Comparison of ENCODE assay signal across 8 cellular contexts in genomic region chr17:39636927-39637736, GRCh38. TPM values are rescaled to one million over a fixed set of nuclear protein-coding genes. Genes with fewer than 3 reads are reported as not detected.
DNase-seq lines count a peak whose midpoint lies in the region; ATAC-seq and TF ChIP-seq lines count a peak whose summit lies in the region.

STARD3 (plus strand) TSS chr17:39637144; CDS start chr17:39653532, 16,388 bp downstream.

- ATAC-seq in GM21825 (IDR thresholded peaks at IDR 0.05; ENCODE audit: unreplicated experiment) (peak; percentile 74), foreskin keratinocyte (peak; percentile 79)

- H3K4me3 ChIP-seq in DOHH2 (ENCODE audit: low read length), result peak within 1 kb of the TSS; percentile 99
- H3K4me3 ChIP-seq in SJSA1, result peak within 1 kb of the TSS; percentile 97
- H3K4me3 ChIP-seq in neuron (ENCODE audit: low read length), result peak within 1 kb of the TSS; percentile 91
- H3K4me3 ChIP-seq in stomach smooth muscle (ENCODE audit: low read length in 2 of 2), result peak within 1 kb of the TSS; percentile 81 to 97

- H3K36me3 ChIP-seq in DOHH2 (ENCODE audit: control insufficient read depth, low read length) (peaks cover 9% of the 10 kb centered on the region; the same call in 1 of the 2 replicates), SJSA1 (peaks cover 4% of the 10 kb centered on the region), neuron (ENCODE audit: insufficient read depth, low read length) (no peaks in the 10 kb centered on the region), stomach smooth muscle (ENCODE audit: control insufficient read depth in 2 of 2, insufficient read depth in 2 of 2, low read length in 2 of 2) (no peaks in the 10 kb centered on the region)

- peaks cover 29% of the 10 kb centered on the region for H3K4me1 ChIP-seq in DOHH2 (ENCODE audit: control insufficient read depth, low read length)
- H3K4me1 ChIP-seq in SJSA1 (replicated peaks), result peaks cover 13% of the 10 kb centered on the region
- H3K4me1 ChIP-seq in foreskin keratinocyte, result peaks cover 6% of the 10 kb centered on the region
- peaks cover 37% of the 10 kb centered on the region for H3K4me1 ChIP-seq in neuron (ENCODE audit: insufficient read depth, low read length)
- H3K4me1 ChIP-seq in stomach smooth muscle (ENCODE audit: control insufficient read depth, insufficient read depth, low read length), result peaks cover 46% of the 10 kb centered on the region

- peak within 1 kb of the TSS; percentile 99 for H3K4me2 ChIP-seq in DOHH2 (ENCODE audit: low read length)

- TF ChIP-seq CTCF in DOHH2 (IDR thresholded peaks at IDR 0.05; ENCODE audit: low read depth, low read length, poor library complexity, severe bottlenecking), result peak; percentile 28
- peak; percentile 23 for TF ChIP-seq CTCF in foreskin keratinocyte (conservative IDR thresholded peaks at IDR 0.05)

- no peaks in the 10 kb centered on the region for H3K27me3 ChIP-seq in DOHH2 (ENCODE audit: control insufficient read depth, low read length)
- H3K27me3 ChIP-seq in SJSA1 (replicated peaks), result peaks cover 2% of the 10 kb centered on the region; the same call in 1 of the 2 replicates
- H3K27me3 ChIP-seq in foreskin keratinocyte, result no peaks in the 10 kb centered on the region
- peaks cover 3% of the 10 kb centered on the region for H3K27me3 ChIP-seq in neuron (ENCODE audit: insufficient read depth, low read length)
- H3K27me3 ChIP-seq in stomach smooth muscle (ENCODE audit: control insufficient read depth in 1 of 2, insufficient read depth in 2 of 2, low read length in 2 of 2), result peaks cover 0 to 1% of the 10 kb centered on the region in 2 donors

- H2AFZ ChIP-seq in neuron (ENCODE audit: low read depth, low read length), result peak within 1 kb of the TSS; percentile 79

- H3K9me3 ChIP-seq in DOHH2 (ENCODE audit: control insufficient read depth, insufficient read depth, low read length) (no peaks in the 10 kb centered on the region), SJSA1 (replicated peaks) (no peaks in the 10 kb centered on the region), neuron (ENCODE audit: low read length) (no peaks in the 10 kb centered on the region), stomach smooth muscle (ENCODE audit: control insufficient read depth in 2 of 2, low read length in 2 of 2) (no peaks in the 10 kb centered on the region)

- DNase-seq in M059J (ENCODE audit: low read depth), result peak; percentile 78
- DNase-seq in SJSA1 (ENCODE audit: low read depth in 1 of 2, low spot score in 2 of 2), result peak; percentile 76 to 90
- peak; percentile 83 for DNase-seq in activated gamma-delta T cell treated with anti-CD3 and anti-CD28 coated beads, Interleukin-2, amount 50 U/mL, for 16 hours (ENCODE audit: low read depth)
- peak in 1 of 2 donors; percentile 68 for DNase-seq in foreskin keratinocyte

- 0 out of 2 replicates have a peak, but pooled peaks cover 2% of the 10 kb centered on the region for H4K20me1 ChIP-seq in DOHH2 (ENCODE audit: control insufficient read depth, insufficient read depth, low read depth, low read length)

- H3K27ac ChIP-seq in DOHH2 (ENCODE audit: low read depth, low read length) (peak within 1 kb of the TSS; percentile 62), SJSA1 (peak within 1 kb of the TSS; percentile 92), foreskin keratinocyte (peak within 1 kb of the TSS; percentile 43), stomach smooth muscle (ENCODE audit: low read length) (peak within 1 kb of the TSS; percentile 77)

- H3K9ac ChIP-seq in stomach smooth muscle (ENCODE audit: low read length in 2 of 2), result peak within 1 kb of the TSS; percentile 99

- no peaks in the 10 kb centered on the region for H3F3A ChIP-seq in DOHH2 (ENCODE audit: control insufficient read depth, insufficient read depth)

- no peaks in the 10 kb centered on the region for H3K9me2 ChIP-seq in DOHH2 (replicated peaks; ENCODE audit: control insufficient read depth, low read length)

- H3K79me2 ChIP-seq in DOHH2 (ENCODE audit: control insufficient read depth, low read length), result peaks cover 53% of the 10 kb centered on the region

RNA-seq across cellular contexts. Expression of gene STARD3, which starts in this region (rescaled TPM):
- total RNA-seq in M059J (2014; rRNA removed; shearing (Covaris generic)), result 20.8 and 33.1 TPM in 2 replicates
- total RNA-seq in SJSA1 (2014; rRNA removed; shearing (Covaris generic)), result 27.8 and 46.6 TPM in 2 replicates
- total RNA-seq in foreskin keratinocyte, result 32.8 and 33.5 TPM in 2 replicates
- polyA plus RNA-seq in foreskin keratinocyte, result 37.1 and 39.3 TPM in 2 replicates
